In genomic region chr13:53545340-53545941, GRCh38 we compare ENCODE assay signal across 26 cellular contexts.
"Had no signal": no experiment of that assay in that cellular context is flagged by ENCODE, and none has a peak within 500 bp of the region (broad histone marks: within the 10 kb centered on the region; RNA-seq: fewer than 3 reads in every experiment).

No MANE protein-coding gene starts in this region.

- H3K27me3 ChIP-seq: ascending aorta, brain microvascular endothelial cell, colonic mucosa, esophagus squamous epithelium, gastrocnemius medialis, neutrophil, pancreas, right atrium auricular region, spleen, tibial nerve, vagina had no signal

- H3K9me3 Mint-ChIP-seq: stimulated activated naive CD8-positive, alpha-beta T cell treated with anti-CD3 and anti-CD28 coated beads, Interleukin-15, Interleukin-2, amounts not matched to agents 100 ng/mL and 50 ng/mL, for 24 hours had no signal

- H3K9me3 ChIP-seq: colonic mucosa, gastrocnemius medialis, neutrophil, pancreas, psoas muscle, right atrium auricular region, vagina had no signal

- H3K27ac Mint-ChIP-seq: activated CD8-positive, alpha-beta T cell treated with anti-CD3 and anti-CD28 coated beads, Interleukin-2, amount 10 ng/mL, durations not matched to agents 7 days and 5 days; activated naive CD4-positive, alpha-beta T cell treated with anti-CD3 and anti-CD28 coated beads, Interleukin-2, amount 50 U/mL, for 72 hours; activated T-helper 1 cell treated with anti-CD3 and anti-CD28 coated beads, Interleukin-12 subunit alpha, Interleukin-12 subunit beta, Interleukin-2, Interleukin-4 antibody, amounts not matched to agents 30 ng/mL and 10 ng/mL and 1 ng/mL, durations not matched to agents 14 hours and 24 hours and 36 hours; natural killer cell treated with Interleukin-12 subunit alpha and Interleukin-12 subunit beta and Interleukin-15 and Interleukin-18, amount 100 ng/mL, for 72 hours; stimulated activated naive CD8-positive, alpha-beta T cell treated with anti-CD3 and anti-CD28 coated beads, Interleukin-15, Interleukin-2, amounts not matched to agents 100 ng/mL and 50 ng/mL, for 24 hours had no signal

- H3K4me1 ChIP-seq: ascending aorta, colonic mucosa, esophagus squamous epithelium, gastrocnemius medialis, pancreas, psoas muscle, right atrium auricular region, spleen, tibial nerve, vagina had no signal

- DNase-seq: activated CD4-positive, alpha-beta T cell treated with anti-CD3 and anti-CD28 coated beads, Interleukin-2, amount 50 U/mL, for 1 hour; activated CD4-positive, CD25-positive, alpha-beta regulatory T cell treated with anti-CD3 and anti-CD28 coated beads, Interleukin-2, amount 50 U/mL, for 72 hours; activated CD8-positive, alpha-beta T cell treated with anti-CD3 and anti-CD28 coated beads, Interleukin-2, amount 10 ng/mL, durations not matched to agents 7 days and 5 days; activated gamma-delta T cell; brain microvascular endothelial cell; central memory CD4-positive, alpha-beta T cell; colonic mucosa; esophagus squamous epithelium; gastrocnemius medialis; head of caudate nucleus; left ventricle myocardium superior; mammary epithelial cell; midbrain; psoas muscle; spleen; stimulated activated CD4-positive, alpha-beta T cell treated with anti-CD3 and anti-CD28 coated beads, Interleukin-4, amount 100 ng/mL, for 1 hour had no signal

- H3K27ac ChIP-seq: ascending aorta, brain microvascular endothelial cell, colonic mucosa, esophagus squamous epithelium, gastrocnemius medialis, neutrophil, pancreas, psoas muscle, right atrium auricular region, spleen, tibial nerve, vagina had no signal

- ATAC-seq: activated CD8-positive, alpha-beta T cell treated with anti-CD3 and anti-CD28 coated beads, Interleukin-2, amount 10 ng/mL, durations not matched to agents 7 days and 5 days; activated naive CD4-positive, alpha-beta T cell treated with anti-CD3 and anti-CD28 coated beads, Interleukin-2, amount 50 U/mL, for 72 hours; gastrocnemius medialis; left ventricle myocardium superior; natural killer cell treated with Interleukin-12 subunit alpha and Interleukin-12 subunit beta and Interleukin-15 and Interleukin-18, amount 100 ng/mL, for 72 hours; pancreas; psoas muscle had no signal

- H3K4me3 ChIP-seq: ascending aorta, colonic mucosa, esophagus squamous epithelium, gastrocnemius medialis, pancreas, psoas muscle, right atrium auricular region, spleen, tibial nerve, vagina had no signal

- H3K4me3 Mint-ChIP-seq: activated CD8-positive, alpha-beta T cell treated with anti-CD3 and anti-CD28 coated beads, Interleukin-2, amount 10 ng/mL, durations not matched to agents 7 days and 5 days; activated T-helper 1 cell treated with anti-CD3 and anti-CD28 coated beads, Interleukin-12 subunit alpha, Interleukin-12 subunit beta, Interleukin-2, Interleukin-4 antibody, amounts not matched to agents 30 ng/mL and 10 ng/mL and 1 ng/mL, durations not matched to agents 14 hours and 24 hours and 36 hours; natural killer cell treated with Interleukin-12 subunit alpha and Interleukin-12 subunit beta and Interleukin-15 and Interleukin-18, amount 100 ng/mL, for 72 hours; stimulated activated naive CD8-positive, alpha-beta T cell treated with anti-CD3 and anti-CD28 coated beads, Interleukin-15, Interleukin-2, amounts not matched to agents 100 ng/mL and 50 ng/mL, for 24 hours had no signal

- H3K27me3 Mint-ChIP-seq: natural killer cell treated with Interleukin-12 subunit alpha and Interleukin-12 subunit beta and Interleukin-15 and Interleukin-18, amount 100 ng/mL, for 72 hours; stimulated activated naive CD8-positive, alpha-beta T cell treated with anti-CD3 and anti-CD28 coated beads, Interleukin-15, Interleukin-2, amounts not matched to agents 100 ng/mL and 50 ng/mL, for 24 hours had no signal

- H3K36me3 ChIP-seq: ascending aorta, brain microvascular endothelial cell, colonic mucosa, esophagus squamous epithelium, gastrocnemius medialis, neutrophil, pancreas, right atrium auricular region, spleen, tibial nerve, vagina had no signal
